Comparison of ENCODE assay signal across 22 cellular contexts in the genomic region with DNA sequence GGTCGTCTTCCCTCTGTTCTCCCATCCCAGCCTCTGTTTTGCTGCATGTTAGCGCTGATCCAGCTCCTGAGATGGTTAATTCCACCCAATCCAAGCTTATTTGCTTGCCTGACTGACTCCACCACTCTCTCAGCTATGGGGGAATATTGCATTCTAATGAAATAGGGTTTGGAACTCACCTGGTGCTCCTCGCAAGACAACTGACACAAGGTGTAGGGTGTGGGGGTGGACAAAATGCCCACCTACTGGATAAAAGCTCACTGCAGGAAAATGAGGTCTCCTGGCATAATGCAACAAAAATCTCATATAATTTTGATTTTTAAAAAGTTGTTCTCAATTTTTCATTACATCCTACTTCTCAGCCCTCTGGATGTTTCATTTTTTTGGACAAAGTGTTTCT.
"Had no signal": no experiment of that assay in that cellular context is flagged by ENCODE, and none has a peak within 500 bp of the region (broad histone marks: within the 10 kb centered on the region; RNA-seq: fewer than 3 reads in every experiment).

No MANE protein-coding gene starts in this region.

- H3K27me3 ChIP-seq: colonic mucosa, dorsolateral prefrontal cortex, gastrocnemius medialis, gastroesophageal sphincter had no signal

- ATAC-seq: effector memory CD8-positive, alpha-beta T cell; esophagus mucosa; foreskin keratinocyte; gastrocnemius medialis; gastroesophageal sphincter; heart left ventricle; heart right ventricle had no signal

- H3K4me3 ChIP-seq: colonic mucosa, coronary artery, dorsolateral prefrontal cortex, esophagus squamous epithelium, gastrocnemius medialis, gastroesophageal sphincter, heart left ventricle, heart right ventricle had no signal

- H3K27ac ChIP-seq: colonic mucosa, coronary artery, dorsolateral prefrontal cortex, epithelial cell of prostate, esophagus squamous epithelium, foreskin keratinocyte, gastrocnemius medialis, gastroesophageal sphincter, heart left ventricle, heart right ventricle had no signal

- H3K4me1 ChIP-seq: colonic mucosa, esophagus squamous epithelium, foreskin keratinocyte, gastrocnemius medialis, gastroesophageal sphincter, heart left ventricle, heart right ventricle had no signal

- H3K36me3 ChIP-seq: colonic mucosa, esophagus squamous epithelium, gastrocnemius medialis, gastroesophageal sphincter, heart left ventricle, heart right ventricle had no signal

- H3K9me3 ChIP-seq: colonic mucosa, esophagus squamous epithelium, gastrocnemius medialis, gastroesophageal sphincter, heart left ventricle, heart right ventricle had no signal

- DNase-seq: colonic mucosa; cortex of kidney; dermis blood vessel endothelial cell; dorsolateral prefrontal cortex; effector CD4-positive, alpha-beta T cell; effector CD8-positive, alpha-beta T cell; effector memory CD4-positive, alpha-beta T cell; effector memory CD8-positive, alpha-beta T cell; endodermal cell; erythroblast; esophagus squamous epithelium; foreskin fibroblast; foreskin keratinocyte; foreskin melanocyte; gastrocnemius medialis; glutamatergic neuron; heart left ventricle; heart right ventricle had no signal
